In genomic region chr1:225280563-225280962, GRCh38 we compare ENCODE assay signal across 30 cellular contexts.
"Had no signal": no experiment of that assay in that cellular context is flagged by ENCODE, and none has a peak within 500 bp of the region (broad histone marks: within the 10 kb centered on the region; RNA-seq: fewer than 3 reads in every experiment).

No MANE protein-coding gene starts in this region.

- H3K4me3 ChIP-seq: adrenal gland, breast epithelium, coronary artery, Peyer's patch, SJCRH30 had no signal

- H3K27ac Mint-ChIP-seq: activated CD8-positive, alpha-beta T cell treated with anti-CD3 and anti-CD28 coated beads for 36 hours; activated naive CD4-positive, alpha-beta T cell treated with anti-CD3 and anti-CD28 coated beads, Interleukin-2, amount 10 ng/mL, durations not matched to agents 7 days and 5 days; activated naive CD8-positive, alpha-beta T cell treated with anti-CD3 and anti-CD28 coated beads, Interleukin-2, amount 10 ng/mL, durations not matched to agents 7 days and 5 days; activated T-cell treated with anti-CD3 and anti-CD28 coated beads, Interleukin-2, amount 50 U/mL, for 72 hours; activated T-helper 2 cell treated with anti-CD3 and anti-CD28 coated beads, Interferon-gamma antibody, Interleukin-2, Interleukin-4, amounts not matched to agents 10 μg/mL and 5 μg/mL and 100 μg/mL, durations not matched to agents 14 hours and 24 hours and 36 hours; T-helper 17 cell had no signal

- ATAC-seq: activated CD8-positive, alpha-beta T cell treated with anti-CD3 and anti-CD28 coated beads for 36 hours; activated T-cell treated with anti-CD3 and anti-CD28 coated beads, Interleukin-2, amount 50 U/mL, for 72 hours; T-helper 17 cell had no signal

- H3K27me3 Mint-ChIP-seq: activated naive CD4-positive, alpha-beta T cell treated with anti-CD3 and anti-CD28 coated beads, Interleukin-2, amount 10 ng/mL, durations not matched to agents 7 days and 5 days; T-helper 17 cell had no signal

- H3K9ac ChIP-seq: SK-N-SH had no signal

- H3K36me3 ChIP-seq: adrenal gland, breast epithelium, Peyer's patch, SJCRH30 had no signal

- H3K4me2 ChIP-seq: SK-N-SH had no signal

- H3K9me3 ChIP-seq: Peyer's patch, SK-N-SH had no signal

- H3K9me2 ChIP-seq: SK-N-SH had no signal

- H3K4me1 Mint-ChIP-seq: activated naive CD4-positive, alpha-beta T cell treated with anti-CD3 and anti-CD28 coated beads, Interleukin-2, amount 10 ng/mL, durations not matched to agents 7 days and 5 days; activated naive CD8-positive, alpha-beta T cell treated with anti-CD3 and anti-CD28 coated beads, Interleukin-2, amount 10 ng/mL, durations not matched to agents 7 days and 5 days; T-helper 17 cell had no signal

- DNase-seq: activated CD4-positive, alpha-beta T cell treated with anti-CD3 and anti-CD28 coated beads, Interleukin-2, amount 50 U/mL, for 1 hour; activated CD4-positive, CD25-positive, alpha-beta regulatory T cell; activated CD8-positive, alpha-beta memory T cell treated with anti-CD3 and anti-CD28 coated beads, Interleukin-2, amount 50 U/mL, for 4 hours; activated CD8-positive, alpha-beta T cell treated with anti-CD3 and anti-CD28 coated beads for 36 hours; activated gamma-delta T cell treated with Interleukin-2 at 50 U/mL for 16 hours; activated naive CD4-positive, alpha-beta T cell treated with anti-CD3 and anti-CD28 coated beads, Interleukin-2, amount 10 ng/mL, durations not matched to agents 7 days and 5 days; activated naive CD8-positive, alpha-beta T cell treated with anti-CD3 and anti-CD28 coated beads, Interleukin-2, amount 10 ng/mL, durations not matched to agents 7 days and 5 days; activated T-cell treated with anti-CD3 and anti-CD28 coated beads, Interleukin-2, amount 50 U/mL, for 72 hours; adrenal gland; aorta; caudate nucleus; NCI-H1048; NCI-H146; NCI-H1930; NCI-H2107; NCI-H2171 treated with DMSO at 0.1 percent for 48 hours; NCI-H226; NCI-H526; NCI-H774; NK-92 treated with Interleukin-12 subunit alpha and Interleukin-12 subunit beta, amount 100 ng/mL, for 24 hours; Peyer's patch; Right ventricle myocardium superior; SJCRH30; SK-N-SH; T-helper 17 cell; T-helper 9 cell had no signal

- H3K27ac ChIP-seq: adrenal gland, breast epithelium, coronary artery, Peyer's patch, RWPE1, SJCRH30 had no signal

- H3K27me3 ChIP-seq: adrenal gland, breast epithelium, Peyer's patch, SJCRH30 had no signal

- H3K36me3 Mint-ChIP-seq: activated naive CD4-positive, alpha-beta T cell treated with anti-CD3 and anti-CD28 coated beads, Interleukin-2, amount 10 ng/mL, durations not matched to agents 7 days and 5 days; activated naive CD8-positive, alpha-beta T cell treated with anti-CD3 and anti-CD28 coated beads, Interleukin-2, amount 10 ng/mL, durations not matched to agents 7 days and 5 days had no signal

- H3K4me3 Mint-ChIP-seq: activated CD8-positive, alpha-beta T cell treated with anti-CD3 and anti-CD28 coated beads for 36 hours; activated naive CD4-positive, alpha-beta T cell treated with anti-CD3 and anti-CD28 coated beads, Interleukin-2, amount 10 ng/mL, durations not matched to agents 7 days and 5 days; activated naive CD8-positive, alpha-beta T cell treated with anti-CD3 and anti-CD28 coated beads, Interleukin-2, amount 10 ng/mL, durations not matched to agents 7 days and 5 days; activated T-cell treated with anti-CD3 and anti-CD28 coated beads, Interleukin-2, amount 50 U/mL, for 72 hours; T-helper 17 cell had no signal

- H3K4me1 ChIP-seq: adrenal gland, breast epithelium, Peyer's patch, SJCRH30 had no signal

- H3K9me3 Mint-ChIP-seq: activated T-helper 2 cell treated with anti-CD3 and anti-CD28 coated beads, Interferon-gamma antibody, Interleukin-2, Interleukin-4, amounts not matched to agents 10 μg/mL and 5 μg/mL and 100 μg/mL, durations not matched to agents 14 hours and 24 hours and 36 hours had no signal
